ENCODE assay signal across 29 cellular contexts in genomic region chrX:40383360-40383759, GRCh38.
"Had no signal": no experiment of that assay in that cellular context is flagged by ENCODE, and none has a peak within 500 bp of the region (broad histone marks: within the 10 kb centered on the region; RNA-seq: fewer than 3 reads in every experiment).

No MANE protein-coding gene starts in this region.

- H3K36me3 Mint-ChIP-seq: activated naive CD4-positive, alpha-beta T cell treated with anti-CD3 and anti-CD28 coated beads, Interleukin-2, amount 50 U/mL, for 24 hours; immature natural killer cell; naive thymus-derived CD4-positive, alpha-beta T cell had no signal

- H3K27ac ChIP-seq: body of pancreas, cardiac muscle cell, epithelial cell of prostate, heart right ventricle, lower lobe of right lung, sigmoid colon, testis, uterus had no signal

- H3K9me3 Mint-ChIP-seq: activated naive CD4-positive, alpha-beta T cell treated with anti-CD3 and anti-CD28 coated beads, Interleukin-2, amount 50 U/mL, for 24 hours; activated T-helper 1 cell treated with anti-CD3 and anti-CD28 coated beads, Interleukin-12 subunit alpha, Interleukin-12 subunit beta, Interleukin-2, Interleukin-4 antibody, amounts not matched to agents 30 ng/mL and 10 ng/mL and 1 ng/mL, durations not matched to agents 14 hours and 24 hours and 36 hours; immature natural killer cell had no signal

- H3K27me3 Mint-ChIP-seq: activated CD4-positive, alpha-beta T cell treated with anti-CD3 and anti-CD28 coated beads, Interleukin-2, amount 10 ng/mL, durations not matched to agents 24 days and 14 days; activated CD8-positive, alpha-beta T cell treated with anti-CD3 and anti-CD28 coated beads for 36 hours; activated naive CD4-positive, alpha-beta T cell treated with anti-CD3 and anti-CD28 coated beads, Interleukin-2, amount 50 U/mL, for 24 hours; progenitor cell of endocrine pancreas had no signal

- H3K9me3 ChIP-seq: body of pancreas, heart right ventricle, lower lobe of right lung, sigmoid colon, testis, uterus had no signal

- H3K27ac Mint-ChIP-seq: activated CD4-positive, alpha-beta T cell treated with anti-CD3 and anti-CD28 coated beads, Interleukin-2, amount 10 ng/mL, durations not matched to agents 24 days and 14 days; activated CD8-positive, alpha-beta memory T cell treated with anti-CD3 and anti-CD28 coated beads, Interleukin-2, amount 10 ng/mL, durations not matched to agents 7 days and 5 days; activated CD8-positive, alpha-beta T cell treated with anti-CD3 and anti-CD28 coated beads for 36 hours; activated naive CD4-positive, alpha-beta T cell treated with anti-CD3 and anti-CD28 coated beads, Interleukin-2, amount 50 U/mL, for 24 hours; activated T-helper 1 cell treated with anti-CD3 and anti-CD28 coated beads, Interleukin-12 subunit alpha, Interleukin-12 subunit beta, Interleukin-2, Interleukin-4 antibody, amounts not matched to agents 30 ng/mL and 10 ng/mL and 1 ng/mL, durations not matched to agents 14 hours and 24 hours and 36 hours; immature natural killer cell; naive thymus-derived CD4-positive, alpha-beta T cell; progenitor cell of endocrine pancreas had no signal

- H3K4me1 ChIP-seq: body of pancreas, lower lobe of right lung, sigmoid colon, testis, uterus had no signal

- H3K4me2 ChIP-seq: smooth muscle cell had no signal

- DNase-seq: activated CD4-positive, alpha-beta T cell treated with anti-CD3 and anti-CD28 coated beads, Interleukin-2, amount 10 ng/mL, durations not matched to agents 24 days and 14 days; activated CD8-positive, alpha-beta memory T cell treated with anti-CD3 and anti-CD28 coated beads, Interleukin-2, amount 10 ng/mL, durations not matched to agents 7 days and 5 days; activated gamma-delta T cell treated with Interleukin-2 at 50 U/mL for 16 hours; activated T-cell treated with anti-CD3 and anti-CD28 coated beads for 4 hours; anterior cingulate cortex; body of pancreas; cortex of kidney; heart right ventricle; immature natural killer cell; lower lobe of right lung; naive thymus-derived CD4-positive, alpha-beta T cell; retina; sigmoid colon; stimulated activated CD4-positive, alpha-beta T cell treated with anti-CD3 and anti-CD28 coated beads, Interleukin-15, amount 100 ng/mL, for 24 hours; stimulated activated CD8-positive, alpha-beta memory T cell treated with anti-CD3 and anti-CD28 coated beads, Interleukin-4, amount 100 ng/mL, for 48 hours; stimulated activated naive CD4-positive, alpha-beta T cell; testis; trophoblast cell; uterus had no signal

- H3K4me3 ChIP-seq: body of pancreas, cardiac muscle cell, heart right ventricle, lower lobe of right lung, sigmoid colon, smooth muscle cell, testis, uterus had no signal

- H3K4me3 Mint-ChIP-seq: activated CD4-positive, alpha-beta T cell treated with anti-CD3 and anti-CD28 coated beads, Interleukin-2, amount 10 ng/mL, durations not matched to agents 24 days and 14 days; activated CD8-positive, alpha-beta memory T cell treated with anti-CD3 and anti-CD28 coated beads, Interleukin-2, amount 10 ng/mL, durations not matched to agents 7 days and 5 days; activated CD8-positive, alpha-beta T cell treated with anti-CD3 and anti-CD28 coated beads for 36 hours; activated naive CD4-positive, alpha-beta T cell treated with anti-CD3 and anti-CD28 coated beads, Interleukin-2, amount 50 U/mL, for 24 hours; activated T-helper 1 cell treated with anti-CD3 and anti-CD28 coated beads, Interleukin-12 subunit alpha, Interleukin-12 subunit beta, Interleukin-2, Interleukin-4 antibody, amounts not matched to agents 30 ng/mL and 10 ng/mL and 1 ng/mL, durations not matched to agents 14 hours and 24 hours and 36 hours; immature natural killer cell; naive thymus-derived CD4-positive, alpha-beta T cell; neural crest cell had no signal

- H3K27me3 ChIP-seq: body of pancreas, cardiac muscle cell, sigmoid colon, testis, uterus had no signal

- H3K4me1 Mint-ChIP-seq: activated CD4-positive, alpha-beta T cell treated with anti-CD3 and anti-CD28 coated beads, Interleukin-2, amount 10 ng/mL, durations not matched to agents 24 days and 14 days; activated naive CD4-positive, alpha-beta T cell treated with anti-CD3 and anti-CD28 coated beads, Interleukin-2, amount 50 U/mL, for 24 hours; immature natural killer cell had no signal

- ATAC-seq: activated CD4-positive, CD25-positive, alpha-beta regulatory T cell treated with anti-CD3 and anti-CD28 coated beads, Interleukin-2, amount 50 U/mL, for 24 hours; activated CD8-positive, alpha-beta memory T cell treated with anti-CD3 and anti-CD28 coated beads, Interleukin-2, amount 10 ng/mL, durations not matched to agents 7 days and 5 days; activated CD8-positive, alpha-beta T cell treated with anti-CD3 and anti-CD28 coated beads for 36 hours; body of pancreas; heart right ventricle; left lobe of liver; naive thymus-derived CD4-positive, alpha-beta T cell had no signal
